13 cellular contexts compared by ENCODE assay signal in genomic region chr3:152321806-152322377, GRCh38. TPM values are rescaled to one million over a fixed set of nuclear protein-coding genes. Genes with fewer than 3 reads are reported as not detected.
A peak's percentile ranks its signal among the peaks of the same experiment; 100 is the strongest.
DNase-seq lines count a peak whose midpoint lies in the region; ATAC-seq and TF ChIP-seq lines count a peak whose summit lies in the region.
"Had no signal": no experiment of that assay in that cellular context is flagged by ENCODE, and none has a peak within 500 bp of the region (broad histone marks: within the 10 kb centered on the region; RNA-seq: fewer than 3 reads in every experiment).

No MANE protein-coding gene starts in this region.

- peaks cover 73% of the 10 kb centered on the region for H3K4me1 Mint-ChIP-seq in activated CD4-positive, alpha-beta T cell treated with anti-CD3 and anti-CD28 coated beads, Interleukin-2, amount 10 ng/mL, durations not matched to agents 7 days and 5 days
- H3K4me1 Mint-ChIP-seq in T-cell: peaks cover 78 to 93% (median 82%) of the 10 kb centered on the region in 3 donors
- peaks cover 24 to 73% of the 10 kb centered on the region in 2 donors for H3K4me1 Mint-ChIP-seq in stimulated activated naive B cell treated with anti-CD40 and anti-IgM and Interleukin-4, amounts not matched to agents 10 μg/mL and 1 μg/mL and 100 μg/mL, for 72 hours

- no peaks in the 10 kb centered on the region for H3K36me3 ChIP-seq in gastroesophageal sphincter
- H3K36me3 ChIP-seq: prostate gland had no signal

- H3K9me3 ChIP-seq in gastroesophageal sphincter: no peaks in the 10 kb centered on the region
- H3K9me3 ChIP-seq: prostate gland had no signal

- peak overlapping the region; percentile 7 for H3K27ac Mint-ChIP-seq in activated CD4-positive, alpha-beta T cell treated with anti-CD3 and anti-CD28 coated beads, Interleukin-2, amount 10 ng/mL, durations not matched to agents 7 days and 5 days
- H3K27ac Mint-ChIP-seq in T-cell: peak overlapping the region; percentile 56 to 79
- H3K27ac Mint-ChIP-seq in stimulated activated naive B cell treated with anti-CD40 and anti-IgM and Interleukin-4, amounts not matched to agents 10 μg/mL and 1 μg/mL and 100 μg/mL, for 72 hours: peak overlapping the region; percentile 62

- H3K27me3 Mint-ChIP-seq in activated CD4-positive, alpha-beta T cell treated with anti-CD3 and anti-CD28 coated beads, Interleukin-2, amount 10 ng/mL, durations not matched to agents 7 days and 5 days: no peaks in the 10 kb centered on the region
- no peaks in the 10 kb centered on the region for H3K27me3 Mint-ChIP-seq in T-cell
- no peaks in the 10 kb centered on the region for H3K27me3 Mint-ChIP-seq in stimulated activated naive B cell treated with anti-CD40 and anti-IgM and Interleukin-4, amounts not matched to agents 10 μg/mL and 1 μg/mL and 100 μg/mL, for 72 hours

- H3K4me3 Mint-ChIP-seq in activated CD4-positive, alpha-beta T cell treated with anti-CD3 and anti-CD28 coated beads, Interleukin-2, amount 10 ng/mL, durations not matched to agents 7 days and 5 days: no peak overlapping the region
- H3K4me3 Mint-ChIP-seq in T-cell: peak overlapping the region; percentile 35 to 62 (median 42)
- no peak overlapping the region for H3K4me3 Mint-ChIP-seq in stimulated activated naive B cell treated with anti-CD40 and anti-IgM and Interleukin-4, amounts not matched to agents 10 μg/mL and 1 μg/mL and 100 μg/mL, for 72 hours

- POLR2A ChIA-PET in activated CD4-positive, alpha-beta T cell treated with anti-CD3 and anti-CD28 coated beads, Interleukin-2, amount 10 ng/mL, durations not matched to agents 7 days and 5 days (lab: Charles Lee): no interaction called here
- POLR2A ChIA-PET in T-cell (lab: Charles Lee): interaction anchor here in 1 of 2 donors (0.9 kb wide), 1 partner anchor 35 kb away, joined by 5 read pairs; no protein-coding TSS in a partner anchor

- peaks cover 21 to 84% (median 28%) of the 10 kb centered on the region in 3 donors for H3K4me1 ChIP-seq in gastroesophageal sphincter
- H3K4me1 ChIP-seq: prostate gland had no signal

- H3K27me3 ChIP-seq in gastroesophageal sphincter: no peaks in the 10 kb centered on the region

- peaks cover 64% of the 10 kb centered on the region for H3K36me3 Mint-ChIP-seq in activated CD4-positive, alpha-beta T cell treated with anti-CD3 and anti-CD28 coated beads, Interleukin-2, amount 10 ng/mL, durations not matched to agents 7 days and 5 days (ENCODE audit: low read depth)
- peaks cover 26% of the 10 kb centered on the region for H3K36me3 Mint-ChIP-seq in T-cell
- peaks cover 20 to 31% of the 10 kb centered on the region in 2 donors for H3K36me3 Mint-ChIP-seq in stimulated activated naive B cell treated with anti-CD40 and anti-IgM and Interleukin-4, amounts not matched to agents 10 μg/mL and 1 μg/mL and 100 μg/mL, for 72 hours

- TF ChIP-seq CTCF in gastroesophageal sphincter (IDR thresholded peaks at IDR 0.05): no peak

- WGBS in gastroesophageal sphincter (ENCODE audit: low coverage in 1 of 2), 2 donors: 44 to 47% methylated on average over 2 of the region's 2 CpGs

- H3K27ac ChIP-seq in gastroesophageal sphincter: peak overlapping the region; percentile 34 to 74 (median 68)
- H3K27ac ChIP-seq: RWPE1 had no signal

- no peak for TF ChIP-seq EP300 in gastroesophageal sphincter (IDR thresholded peaks at IDR 0.05)

- no peak overlapping the region for H3K4me3 ChIP-seq in gastroesophageal sphincter
- H3K4me3 ChIP-seq: prostate gland had no signal

- peaks cover 4% of the 10 kb centered on the region for H3K9me3 Mint-ChIP-seq in activated CD4-positive, alpha-beta T cell treated with anti-CD3 and anti-CD28 coated beads, Interleukin-2, amount 10 ng/mL, durations not matched to agents 7 days and 5 days
- no peaks in the 10 kb centered on the region for H3K9me3 Mint-ChIP-seq in T-cell
- peaks cover 1 to 4% of the 10 kb centered on the region in 2 donors for H3K9me3 Mint-ChIP-seq in stimulated activated naive B cell treated with anti-CD40 and anti-IgM and Interleukin-4, amounts not matched to agents 10 μg/mL and 1 μg/mL and 100 μg/mL, for 72 hours

- TF ChIP-seq POLR2A in gastroesophageal sphincter (IDR thresholded peaks at IDR 0.05): no peak

- no peak for DNase-seq in activated CD4-positive, alpha-beta T cell treated with anti-CD3 and anti-CD28 coated beads, Interleukin-2, amount 10 ng/mL, durations not matched to agents 7 days and 5 days
- DNase-seq in activated CD4-positive, alpha-beta T cell treated with anti-CD3 and anti-CD28 coated beads for 1 hour: no peak
- DNase-seq in T-cell: no peak
- no peak for DNase-seq in stimulated activated naive B cell treated with anti-CD40 and anti-IgM and Interleukin-4, amounts not matched to agents 10 μg/mL and 1 μg/mL and 100 μg/mL, for 72 hours
- DNase-seq in GDM1 (lab: John Stamatoyannopoulos, UW): no peak
- DNase-seq in ecto neural progenitor cell (ENCODE audit: low spot score): no peak
- DNase-seq: activated gamma-delta T cell treated with Interleukin-2 at 50 U/mL for 16 hours; DMS79 treated with DMSO at 0.1 percent for 48 hours; stimulated activated CD4-positive, alpha-beta T cell treated with anti-CD3 and anti-CD28 coated beads, Interleukin-4, amount 100 ng/mL, for 4 hours had no signal

- CTCF ChIA-PET in activated CD4-positive, alpha-beta T cell treated with anti-CD3 and anti-CD28 coated beads, Interleukin-2, amount 10 ng/mL, durations not matched to agents 7 days and 5 days (lab: Charles Lee): no interaction called here
- CTCF ChIA-PET in T-cell (lab: Charles Lee): interaction anchor here in 1 of 2 donors (0.6 kb wide), 1 partner anchor 10 kb away, joined by 4 read pairs; no protein-coding TSS in a partner anchor

- ATAC-seq in T-cell (replicated peaks in 1 of 4): no peak
- peak; percentile 49 for ATAC-seq in gastroesophageal sphincter
- no peak for ATAC-seq in stimulated activated naive B cell treated with anti-CD40 and anti-IgM and Interleukin-4, amounts not matched to agents 10 μg/mL and 1 μg/mL and 100 μg/mL, for 72 hours (replicated peaks)
- no peak for ATAC-seq in HG02588 (IDR thresholded peaks at IDR 0.05; ENCODE audit: unreplicated experiment)

RNA-seq across cellular contexts. Expression of gene MBNL1, which starts 53.2 kb away (rescaled TPM):
- 100 to 1,000 TPM; 437 to 559 TPM for total RNA-seq in activated CD4-positive, alpha-beta T cell treated with anti-CD3 and anti-CD28 coated beads, Interleukin-2, amount 10 ng/mL, durations not matched to agents 7 days and 5 days
- total RNA-seq in T-cell (100 to 1,000 TPM; 408 to 705 (median 423) TPM), gastroesophageal sphincter (100 to 1,000 TPM; 623 to 745 (median 684) TPM)

Comparison
In these comparisons a context has a peak if more than half of its experiments do, and no peak if none do; other contexts are left out.
1. H3K27ac Mint-ChIP-seq: peak in every context shown above with its lines; median percentile 68 in T-cell; 62 in stimulated activated naive B cell treated with anti-CD40 and anti-IgM and Interleukin-4, amounts not matched to agents 10 μg/mL and 1 μg/mL and 100 μg/mL, for 72 hours; 7 in activated CD4-positive, alpha-beta T cell treated with anti-CD3 and anti-CD28 coated beads, Interleukin-2, amount 10 ng/mL, durations not matched to agents 7 days and 5 days.
2. H3K4me3 Mint-ChIP-seq: peak in T-cell (3 of 3); none in activated CD4-positive, alpha-beta T cell treated with anti-CD3 and anti-CD28 coated beads, Interleukin-2, amount 10 ng/mL, durations not matched to agents 7 days and 5 days (single experiment) and stimulated activated naive B cell treated with anti-CD40 and anti-IgM and Interleukin-4, amounts not matched to agents 10 μg/mL and 1 μg/mL and 100 μg/mL, for 72 hours (0 of 2).